ENCODE assay signal across 12 cellular contexts in genomic region chr12:68630050-68630449, GRCh38. TPM values are rescaled to one million over a fixed set of nuclear protein-coding genes. Genes with fewer than 3 reads are reported as not detected.
DNase-seq lines count a peak whose midpoint lies in the region; ATAC-seq and TF ChIP-seq lines count a peak whose summit lies in the region.
"Had no signal": no experiment of that assay in that cellular context is flagged by ENCODE, and none has a peak within 500 bp of the region (broad histone marks: within the 10 kb centered on the region; RNA-seq: fewer than 3 reads in every experiment).

No MANE protein-coding gene starts in this region.

- peaks cover 27 to 34% (median 32%) of the 10 kb centered on the region in 3 experiments for H3K36me3 Mint-ChIP-seq in H9 (ENCODE audit: insufficient read depth in 1 of 3, low read depth in 3 of 3)
- peaks cover 52% of the 10 kb centered on the region for H3K36me3 Mint-ChIP-seq in activated naive CD8-positive, alpha-beta T cell treated with anti-CD3 and anti-CD28 coated beads, Interleukin-2, amount 50 U/mL, for 24 hours (ENCODE audit: low read depth)
- H3K36me3 Mint-ChIP-seq in naive thymus-derived CD8-positive, alpha-beta T cell, result peaks cover 19 to 77% (median 31%) of the 10 kb centered on the region in 3 donors

- no peak for ATAC-seq in activated naive CD8-positive, alpha-beta T cell treated with anti-CD3 and anti-CD28 coated beads, Interleukin-2, amount 50 U/mL, for 24 hours
- ATAC-seq in naive thymus-derived CD8-positive, alpha-beta T cell, result peak; percentile 15 to 23
- ATAC-seq in HG02973 (IDR thresholded peaks at IDR 0.05; ENCODE audit: unreplicated experiment), result no peak
- ATAC-seq: body of pancreas had no signal

- H3K4me3 Mint-ChIP-seq in H9, result no peak overlapping the region
- no peak overlapping the region for H3K4me3 Mint-ChIP-seq in activated naive CD8-positive, alpha-beta T cell treated with anti-CD3 and anti-CD28 coated beads, Interleukin-2, amount 50 U/mL, for 24 hours
- peak overlapping the region; percentile 42 to 80 (median 66) for H3K4me3 Mint-ChIP-seq in naive thymus-derived CD8-positive, alpha-beta T cell

- no peak overlapping the region for H3K56ac ChIP-seq in H9 (ENCODE audit: insufficient read length, low read depth, low read length)

- H3K4me3 ChIP-seq in BLaER1, result no peak overlapping the region
- H3K4me3 ChIP-seq in GM23248, result no peak overlapping the region
- H3K4me3 ChIP-seq: body of pancreas, prostate gland, stomach had no signal

- H3K4me1 Mint-ChIP-seq in H9, result no peaks in the 10 kb centered on the region
- peaks cover 87% of the 10 kb centered on the region for H3K4me1 Mint-ChIP-seq in activated naive CD8-positive, alpha-beta T cell treated with anti-CD3 and anti-CD28 coated beads, Interleukin-2, amount 50 U/mL, for 24 hours
- H3K4me1 Mint-ChIP-seq in naive thymus-derived CD8-positive, alpha-beta T cell, result peaks cover 33 to 92% (median 84%) of the 10 kb centered on the region in 4 donors

- no peak overlapping the region for H3K18ac ChIP-seq in H9 (ENCODE audit: insufficient read length, low read depth, low read length)

- H3K9me3 Mint-ChIP-seq in H9, result peaks cover 11% of the 10 kb centered on the region in 2 experiments; a peak in 4 of 5 replicates
- peaks cover 13% of the 10 kb centered on the region for H3K9me3 Mint-ChIP-seq in activated naive CD8-positive, alpha-beta T cell treated with anti-CD3 and anti-CD28 coated beads, Interleukin-2, amount 50 U/mL, for 24 hours
- H3K9me3 Mint-ChIP-seq in naive thymus-derived CD8-positive, alpha-beta T cell, result peaks cover 0 to 15% (median 4%) of the 10 kb centered on the region in 9 donors

- H3K14ac ChIP-seq in H9 (ENCODE audit: insufficient read depth, low read length), result no peak overlapping the region

- H2AFZ ChIP-seq in H9 (ENCODE audit: low read length) (no peak overlapping the region), GM23248 (no peak overlapping the region)

- no peak overlapping the region for H3K23ac ChIP-seq in H9 (ENCODE audit: insufficient read length, low read depth, low read length)

- H4K5ac ChIP-seq in H9 (ENCODE audit: insufficient read length, low read depth, low read length), result no peak overlapping the region

- H3K4me1 ChIP-seq in BLaER1 (peaks cover 66% of the 10 kb centered on the region), H9 (ENCODE audit: insufficient read depth, low read length) (no peaks in the 10 kb centered on the region), GM23248 (ENCODE audit: insufficient read depth) (peaks cover 44% of the 10 kb centered on the region)
- H3K4me1 ChIP-seq: prostate gland had no signal

- peaks cover 80% of the 10 kb centered on the region for H3F3A ChIP-seq in GM23248 (ENCODE audit: insufficient read depth)

- H4K20me1 ChIP-seq in BLaER1, result peaks cover 100% of the 10 kb centered on the region
- no peaks in the 10 kb centered on the region for H4K20me1 ChIP-seq in H9 (ENCODE audit: control insufficient read depth, insufficient read depth, insufficient read length)
- H4K20me1 ChIP-seq in GM23248 (ENCODE audit: insufficient read depth), result peaks cover 22% of the 10 kb centered on the region; the same call in 1 of the 2 replicates

- DNase-seq in H9 (no peak), iPS-NIHi7 (ENCODE audit: extremely low spot score) (no peak), GM23248 (no peak), HuH-7.5 (ENCODE audit: low spot score) (no peak)
- DNase-seq in activated naive CD8-positive, alpha-beta T cell treated with anti-CD3 and anti-CD28 coated beads, Interleukin-2, amount 50 U/mL, for 24 hours, result no peak
- DNase-seq in naive thymus-derived CD8-positive, alpha-beta T cell, result no peak
- DNase-seq: body of pancreas, hypothalamus, stomach had no signal

- POLR2A ChIA-PET in naive thymus-derived CD8-positive, alpha-beta T cell (lab: Charles Lee), result no interaction called here

- H2BK15ac ChIP-seq in H9 (ENCODE audit: low read depth, low read length), result no peak overlapping the region

- no peak overlapping the region for H2BK120ac ChIP-seq in H9 (ENCODE audit: low read depth, low read length, poor library complexity, severe bottlenecking)

- H3K27ac Mint-ChIP-seq in H9, result peak overlapping the region in 2 of 3 experiments; percentile 49 to 77; a peak in 3 of 7 replicates
- peak overlapping the region; percentile 6 for H3K27ac Mint-ChIP-seq in activated naive CD8-positive, alpha-beta T cell treated with anti-CD3 and anti-CD28 coated beads, Interleukin-2, amount 50 U/mL, for 24 hours
- H3K27ac Mint-ChIP-seq in naive thymus-derived CD8-positive, alpha-beta T cell, result peak overlapping the region; percentile 71 to 84 (median 80)

- H4K8ac ChIP-seq in H9 (replicated peaks; ENCODE audit: insufficient read length, low read depth, low read length), result no peak overlapping the region

- no peaks in the 10 kb centered on the region for H3K27me3 ChIP-seq in BLaER1
- H3K27me3 ChIP-seq in H9 (ENCODE audit: insufficient read depth, low read length), result no peaks in the 10 kb centered on the region
- no peaks in the 10 kb centered on the region for H3K27me3 ChIP-seq in GM23248 (replicated peaks; ENCODE audit: insufficient read depth)
- H3K27me3 ChIP-seq: body of pancreas, stomach had no signal

- H3K27ac ChIP-seq in BLaER1, result no peak overlapping the region
- no peak overlapping the region for H3K27ac ChIP-seq in H9 (ENCODE audit: insufficient read length, low read depth, low read length)
- no peak overlapping the region for H3K27ac ChIP-seq in GM23248
- H3K27ac ChIP-seq: body of pancreas, prostate gland had no signal

- H3K9me3 ChIP-seq in BLaER1, result peaks cover 31% of the 10 kb centered on the region
- H3K9me3 ChIP-seq in H9 (ENCODE audit: control insufficient read depth, low read depth, low read length), result no peaks in the 10 kb centered on the region
- H3K9me3 ChIP-seq in GM23248 (ENCODE audit: low read depth), result no peaks in the 10 kb centered on the region
- H3K9me3 ChIP-seq: body of pancreas, prostate gland had no signal

- no peak overlapping the region for H3K9ac ChIP-seq in BLaER1
- no peak overlapping the region for H3K9ac ChIP-seq in H9 (ENCODE audit: extremely low read depth, insufficient read length, low read length)
- no peak overlapping the region for H3K9ac ChIP-seq in GM23248

- no peak overlapping the region for H2BK5ac ChIP-seq in H9 (ENCODE audit: insufficient read length, low read length)

- no peak overlapping the region for H2BK20ac ChIP-seq in H9 (ENCODE audit: low read depth, low read length, poor library complexity, severe bottlenecking)

- no peaks in the 10 kb centered on the region for H3K9me2 ChIP-seq in GM23248 (ENCODE audit: insufficient read depth)

- H2BK12ac ChIP-seq in H9 (ENCODE audit: insufficient read length, low read depth, low read length), result no peak overlapping the region

- peaks cover 47% of the 10 kb centered on the region for H3K36me3 ChIP-seq in BLaER1
- H3K36me3 ChIP-seq in GM23248 (ENCODE audit: low read depth), result peaks cover 27% of the 10 kb centered on the region
- H3K36me3 ChIP-seq: prostate gland had no signal

- H3K79me1 ChIP-seq in H9 (ENCODE audit: insufficient read depth, low read depth, low read length, poor library complexity, severe bottlenecking), result peaks cover 15% of the 10 kb centered on the region

- no peak overlapping the region for H3K4ac ChIP-seq in H9 (ENCODE audit: low read depth, low read length)

- in situ Hi-C loops in GM23248 (cut with MboI), result no loop called here

- H2AK5ac ChIP-seq in H9 (ENCODE audit: insufficient read length, low read length), result no peak overlapping the region

- H3K79me2 ChIP-seq in H9 (ENCODE audit: insufficient read depth, low read length), result peaks cover 6% of the 10 kb centered on the region; the same call in 1 of the 2 replicates
- H3K79me2 ChIP-seq in GM23248 (ENCODE audit: insufficient read depth), result peaks cover 100% of the 10 kb centered on the region

- no peak overlapping the region for H4K91ac ChIP-seq in H9 (ENCODE audit: insufficient read length, low read depth, low read length)

- no peak overlapping the region for H3T11ph ChIP-seq in H9 (ENCODE audit: low read length)

- H3K4me2 ChIP-seq in BLaER1 (peak overlapping the region; percentile 41), H9 (ENCODE audit: insufficient read depth, insufficient read length, low read length) (no peak overlapping the region), GM23248 (ENCODE audit: unreplicated experiment) (no peak overlapping the region)

- no peak for TF ChIP-seq CTCF in H9 (conservative IDR thresholded peaks at IDR 0.05)

- no peaks in the 10 kb centered on the region for H3K27me3 Mint-ChIP-seq in H9 (ENCODE audit: low read depth)
- H3K27me3 Mint-ChIP-seq in activated naive CD8-positive, alpha-beta T cell treated with anti-CD3 and anti-CD28 coated beads, Interleukin-2, amount 50 U/mL, for 24 hours, result no peaks in the 10 kb centered on the region
- no peaks in the 10 kb centered on the region for H3K27me3 Mint-ChIP-seq in naive thymus-derived CD8-positive, alpha-beta T cell

- H3K23me2 ChIP-seq in H9 (ENCODE audit: insufficient read length, low read depth, low read length, poor library complexity, severe bottlenecking), result no peaks in the 10 kb centered on the region

RNA-seq across cellular contexts. Expression of gene RAP1B, which starts 19.4 kb away (rescaled TPM):
- total RNA-seq in H9 (2021), result 89.1 and 97.7 TPM in 2 replicates
- 100 to 1,000 TPM; 254 to 288 TPM for total RNA-seq in naive thymus-derived CD8-positive, alpha-beta T cell
- 100 to 1,000 TPM; 562 to 708 (median 574) TPM for polyA plus RNA-seq in naive thymus-derived CD8-positive, alpha-beta T cell
- total RNA-seq in GM23248 (2014; rRNA removed; shearing (Covaris generic)), result 275 and 290 TPM in 2 replicates
- 353 and 363 TPM in 2 replicates for polyA plus RNA-seq in GM23248 (2016; fragmentation: Nextera tagmentation; extraction: Ambion mirVana)

RNA-seq across cellular contexts. Expression of gene NUP107, which starts 56.7 kb away (rescaled TPM):
- 142 and 147 TPM in 2 replicates for total RNA-seq in H9 (2021)
- total RNA-seq in naive thymus-derived CD8-positive, alpha-beta T cell, result 10 to 100 TPM; 69.9 to 78.5 TPM
- polyA plus RNA-seq in naive thymus-derived CD8-positive, alpha-beta T cell, result 10 to 100 TPM; 21.3 to 39.0 (median 24.6) TPM
- 29.4 and 41.2 TPM in 2 replicates for total RNA-seq in GM23248 (2014; rRNA removed; shearing (Covaris generic))
- polyA plus RNA-seq in GM23248 (2016; fragmentation: Nextera tagmentation; extraction: Ambion mirVana), result 35.6 and 40.1 TPM in 2 replicates

Comparison
In these comparisons a context has a peak if more than half of its experiments do, and no peak if none do; other contexts are left out.
1. H3K27ac Mint-ChIP-seq: peak in every context shown above with its lines; median percentile 80 in naive thymus-derived CD8-positive, alpha-beta T cell; 63 in H9; 6 in activated naive CD8-positive, alpha-beta T cell treated with anti-CD3 and anti-CD28 coated beads, Interleukin-2, amount 50 U/mL, for 24 hours.
2. H3K4me3 Mint-ChIP-seq: peak in naive thymus-derived CD8-positive, alpha-beta T cell (10 of 10); none in H9 (0 of 2) and activated naive CD8-positive, alpha-beta T cell treated with anti-CD3 and anti-CD28 coated beads, Interleukin-2, amount 50 U/mL, for 24 hours (single experiment).
3. ATAC-seq: peak in naive thymus-derived CD8-positive, alpha-beta T cell (2 of 2); none in activated naive CD8-positive, alpha-beta T cell treated with anti-CD3 and anti-CD28 coated beads, Interleukin-2, amount 50 U/mL, for 24 hours (single experiment) and HG02973 (single experiment).